20 cellular contexts compared by ENCODE assay signal in genomic region chr1:22584001-22584557, GRCh38. TPM values are rescaled to one million over a fixed set of nuclear protein-coding genes. Genes with fewer than 3 reads are reported as not detected.
"Had no signal": no experiment of that assay in that cellular context is flagged by ENCODE, and none has a peak within 500 bp of the region (broad histone marks: within the 10 kb centered on the region; RNA-seq: fewer than 3 reads in every experiment).

No MANE protein-coding gene starts in this region.

- H3K4me3 ChIP-seq: adrenal gland, heart left ventricle, thoracic aorta had no signal

- H3K4me1 Mint-ChIP-seq: stimulated activated naive CD8-positive, alpha-beta T cell treated with anti-CD3 and anti-CD28 coated beads, Interleukin-15, amount 100 ng/mL, for 72 hours had no signal

- H3K9me3 ChIP-seq: adrenal gland, heart left ventricle, thoracic aorta had no signal

- H3K36me3 Mint-ChIP-seq: brain had no signal

- H3K4me3 Mint-ChIP-seq: activated CD8-positive, alpha-beta T cell treated with anti-CD3 and anti-CD28 coated beads, Interleukin-2, amount 10 ng/mL, durations not matched to agents 7 days and 5 days; brain; endodermal cell; nephron; stimulated activated naive CD8-positive, alpha-beta T cell treated with anti-CD3 and anti-CD28 coated beads, Interleukin-15, amount 100 ng/mL, for 72 hours; T-helper 2 cell treated with Interferon-gamma antibody and Interleukin-4, amounts not matched to agents 5 μg/mL and 100 μg/mL, for 36 hours had no signal

- H3K27ac Mint-ChIP-seq: activated CD8-positive, alpha-beta T cell treated with anti-CD3 and anti-CD28 coated beads, Interleukin-2, amount 10 ng/mL, durations not matched to agents 7 days and 5 days; nephron; T-helper 2 cell treated with Interferon-gamma antibody and Interleukin-4, amounts not matched to agents 5 μg/mL and 100 μg/mL, for 36 hours had no signal

- H3K27me3 Mint-ChIP-seq: stimulated activated naive CD8-positive, alpha-beta T cell treated with anti-CD3 and anti-CD28 coated beads, Interleukin-15, amount 100 ng/mL, for 72 hours had no signal

- H3K9me3 Mint-ChIP-seq: nephron had no signal

- DNase-seq: activated CD4-positive, alpha-beta T cell treated with anti-CD3 and anti-CD28 coated beads for 48 hours; activated CD8-positive, alpha-beta T cell treated with anti-CD3 and anti-CD28 coated beads, Interleukin-2, amount 10 ng/mL, durations not matched to agents 7 days and 5 days; activated naive CD4-positive, alpha-beta T cell treated with Interleukin-2 at 50 U/mL for 16 hours; adrenal gland; cerebellar nuclear complex; dermis blood vessel endothelial cell; endodermal cell; kidney; left ventricle myocardium superior; mesenchymal stem cell; occipital lobe; stimulated activated CD4-positive, alpha-beta T cell treated with anti-CD3 and anti-CD28 coated beads, Interleukin-4, amount 100 ng/mL, for 24 hours; stimulated activated naive CD8-positive, alpha-beta T cell treated with anti-CD3 and anti-CD28 coated beads, Interleukin-15, amount 100 ng/mL, for 72 hours had no signal

- ATAC-seq: activated CD8-positive, alpha-beta T cell treated with anti-CD3 and anti-CD28 coated beads, Interleukin-2, amount 10 ng/mL, durations not matched to agents 7 days and 5 days; esophagus mucosa; left ventricle myocardium superior; stimulated activated naive CD8-positive, alpha-beta T cell treated with anti-CD3 and anti-CD28 coated beads, Interleukin-15, amount 100 ng/mL, for 72 hours had no signal

RNA-seq across cellular contexts. Expression of gene EPHA8, which starts 20.8 kb away (rescaled TPM):
- total RNA-seq: activated CD8-positive, alpha-beta T cell treated with anti-CD3 and anti-CD28 coated beads, Interleukin-2, amount 10 ng/mL, durations not matched to agents 7 days and 5 days; dermis blood vessel endothelial cell; left ventricle myocardium superior; thoracic aorta; ureter had no signal

RNA-seq across cellular contexts. Expression of gene C1QA, which starts 52.3 kb away (rescaled TPM):
- total RNA-seq: activated CD8-positive, alpha-beta T cell treated with anti-CD3 and anti-CD28 coated beads, Interleukin-2, amount 10 ng/mL, durations not matched to agents 7 days and 5 days; dermis blood vessel endothelial cell; endodermal cell had no signal

RNA-seq across cellular contexts. Expression of gene C1QC, which starts 59.4 kb away (rescaled TPM):
- total RNA-seq: activated CD8-positive, alpha-beta T cell treated with anti-CD3 and anti-CD28 coated beads, Interleukin-2, amount 10 ng/mL, durations not matched to agents 7 days and 5 days; dermis blood vessel endothelial cell; endodermal cell had no signal
